In the genomic region with DNA sequence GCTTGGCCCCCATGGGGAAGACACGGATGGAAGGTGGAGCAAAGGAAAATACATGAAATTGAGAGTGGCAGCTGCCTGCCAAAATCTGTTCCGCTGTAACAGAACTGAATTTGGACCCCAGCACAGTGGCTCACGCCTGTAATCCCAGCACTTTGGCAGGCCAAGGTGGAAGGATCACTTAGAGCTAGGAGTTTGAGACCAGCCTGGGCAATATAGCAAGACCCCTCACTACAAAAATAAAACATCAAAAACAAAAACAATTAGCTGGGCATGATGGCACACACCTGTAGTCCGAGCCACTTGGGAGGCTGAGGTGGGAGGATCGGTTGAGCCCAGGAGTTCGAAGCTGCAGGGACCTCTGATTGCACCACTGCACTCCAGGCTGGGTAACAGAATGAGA, we compare ENCODE assay signal across 2 cellular contexts.
TF ChIP-seq lines count a peak whose summit lies in the region.

No MANE protein-coding gene starts in this region.

TF ChIP-seq in HEK293, 187 proteins besides CTCF, POLR2A, EP300 and RAD21:
- TF ChIP-seq ZNF561 (tag by site-specific recombination; IDR thresholded peaks at IDR 0.05; ENCODE audit: borderline replicate concordance) = no peak
- 0 out of 2 replicates have a peak, but pooled peaks have one; percentile 21 for TF ChIP-seq ZNF629 (tag by site-specific recombination; IDR thresholded peaks at IDR 0.05)
- TF ChIP-seq ZNF121 (tag by site-specific recombination; IDR thresholded peaks at IDR 0.05) = peak; percentile 90

TF ChIP-seq in SK-N-SH treated with all-trans-retinoic acid at 6 μM for 48 hours, 23 proteins besides CTCF, POLR2A, EP300 and RAD21:
- TF ChIP-seq, protein P1, sequence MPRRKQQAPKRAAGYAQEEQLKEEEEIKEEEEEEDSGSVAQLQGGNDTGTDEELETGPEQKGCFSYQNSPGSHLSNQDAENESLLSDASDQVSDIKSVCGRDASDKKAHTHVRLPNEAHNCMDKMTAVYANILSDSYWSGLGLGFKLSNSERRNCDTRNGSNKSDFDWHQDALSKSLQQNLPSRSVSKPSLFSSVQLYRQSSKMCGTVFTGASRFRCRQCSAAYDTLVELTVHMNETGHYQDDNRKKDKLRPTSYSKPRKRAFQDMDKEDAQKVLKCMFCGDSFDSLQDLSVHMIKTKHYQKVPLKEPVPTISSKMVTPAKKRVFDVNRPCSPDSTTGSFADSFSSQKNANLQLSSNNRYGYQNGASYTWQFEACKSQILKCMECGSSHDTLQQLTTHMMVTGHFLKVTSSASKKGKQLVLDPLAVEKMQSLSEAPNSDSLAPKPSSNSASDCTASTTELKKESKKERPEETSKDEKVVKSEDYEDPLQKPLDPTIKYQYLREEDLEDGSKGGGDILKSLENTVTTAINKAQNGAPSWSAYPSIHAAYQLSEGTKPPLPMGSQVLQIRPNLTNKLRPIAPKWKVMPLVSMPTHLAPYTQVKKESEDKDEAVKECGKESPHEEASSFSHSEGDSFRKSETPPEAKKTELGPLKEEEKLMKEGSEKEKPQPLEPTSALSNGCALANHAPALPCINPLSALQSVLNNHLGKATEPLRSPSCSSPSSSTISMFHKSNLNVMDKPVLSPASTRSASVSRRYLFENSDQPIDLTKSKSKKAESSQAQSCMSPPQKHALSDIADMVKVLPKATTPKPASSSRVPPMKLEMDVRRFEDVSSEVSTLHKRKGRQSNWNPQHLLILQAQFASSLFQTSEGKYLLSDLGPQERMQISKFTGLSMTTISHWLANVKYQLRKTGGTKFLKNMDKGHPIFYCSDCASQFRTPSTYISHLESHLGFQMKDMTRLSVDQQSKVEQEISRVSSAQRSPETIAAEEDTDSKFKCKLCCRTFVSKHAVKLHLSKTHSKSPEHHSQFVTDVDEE (CRISPR knock-in tag; IDR thresholded peaks at IDR 0.05) = no peak
- no peak for TF ChIP-seq ZC3H10 (CRISPR knock-in tag; IDR thresholded peaks at IDR 0.05)
- TF ChIP-seq, protein P2, sequence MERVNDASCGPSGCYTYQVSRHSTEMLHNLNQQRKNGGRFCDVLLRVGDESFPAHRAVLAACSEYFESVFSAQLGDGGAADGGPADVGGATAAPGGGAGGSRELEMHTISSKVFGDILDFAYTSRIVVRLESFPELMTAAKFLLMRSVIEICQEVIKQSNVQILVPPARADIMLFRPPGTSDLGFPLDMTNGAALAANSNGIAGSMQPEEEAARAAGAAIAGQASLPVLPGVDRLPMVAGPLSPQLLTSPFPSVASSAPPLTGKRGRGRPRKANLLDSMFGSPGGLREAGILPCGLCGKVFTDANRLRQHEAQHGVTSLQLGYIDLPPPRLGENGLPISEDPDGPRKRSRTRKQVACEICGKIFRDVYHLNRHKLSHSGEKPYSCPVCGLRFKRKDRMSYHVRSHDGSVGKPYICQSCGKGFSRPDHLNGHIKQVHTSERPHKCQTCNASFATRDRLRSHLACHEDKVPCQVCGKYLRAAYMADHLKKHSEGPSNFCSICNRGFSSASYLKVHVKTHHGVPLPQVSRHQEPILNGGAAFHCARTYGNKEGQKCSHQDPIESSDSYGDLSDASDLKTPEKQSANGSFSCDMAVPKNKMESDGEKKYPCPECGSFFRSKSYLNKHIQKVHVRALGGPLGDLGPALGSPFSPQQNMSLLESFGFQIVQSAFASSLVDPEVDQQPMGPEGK (CRISPR knock-in tag; IDR thresholded peaks at IDR 0.05; ENCODE audit: borderline replicate concordance) = no peak
- TF ChIP-seq ZNF70 (CRISPR knock-in tag; IDR thresholded peaks at IDR 0.05) = no peak
- TF ChIP-seq, protein P3, sequence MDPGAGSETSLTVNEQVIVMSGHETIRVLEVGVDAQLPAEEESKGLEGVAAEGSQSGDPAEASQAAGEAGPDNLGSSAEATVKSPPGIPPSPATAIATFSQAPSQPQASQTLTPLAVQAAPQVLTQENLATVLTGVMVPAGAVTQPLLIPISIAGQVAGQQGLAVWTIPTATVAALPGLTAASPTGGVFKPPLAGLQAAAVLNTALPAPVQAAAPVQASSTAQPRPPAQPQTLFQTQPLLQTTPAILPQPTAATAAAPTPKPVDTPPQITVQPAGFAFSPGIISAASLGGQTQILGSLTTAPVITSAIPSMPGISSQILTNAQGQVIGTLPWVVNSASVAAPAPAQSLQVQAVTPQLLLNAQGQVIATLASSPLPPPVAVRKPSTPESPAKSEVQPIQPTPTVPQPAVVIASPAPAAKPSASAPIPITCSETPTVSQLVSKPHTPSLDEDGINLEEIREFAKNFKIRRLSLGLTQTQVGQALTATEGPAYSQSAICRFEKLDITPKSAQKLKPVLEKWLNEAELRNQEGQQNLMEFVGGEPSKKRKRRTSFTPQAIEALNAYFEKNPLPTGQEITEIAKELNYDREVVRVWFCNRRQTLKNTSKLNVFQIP (CRISPR knock-in tag; IDR thresholded peaks at IDR 0.05; ENCODE audit: borderline replicate concordance, low read depth) = no peak
- no peak for TF ChIP-seq ARNTL (CRISPR knock-in tag; IDR thresholded peaks at IDR 0.05; ENCODE audit: borderline replicate concordance, low read depth)
- TF ChIP-seq BACH2 (CRISPR knock-in tag; IDR thresholded peaks at IDR 0.05; ENCODE audit: borderline replicate concordance) = no peak
- TF ChIP-seq TOX (CRISPR knock-in tag; IDR thresholded peaks at IDR 0.05; ENCODE audit: borderline replicate concordance) = no peak
- no peak for TF ChIP-seq PPARA (CRISPR knock-in tag; IDR thresholded peaks at IDR 0.05; ENCODE audit: borderline replicate concordance)
- TF ChIP-seq, protein P4, sequence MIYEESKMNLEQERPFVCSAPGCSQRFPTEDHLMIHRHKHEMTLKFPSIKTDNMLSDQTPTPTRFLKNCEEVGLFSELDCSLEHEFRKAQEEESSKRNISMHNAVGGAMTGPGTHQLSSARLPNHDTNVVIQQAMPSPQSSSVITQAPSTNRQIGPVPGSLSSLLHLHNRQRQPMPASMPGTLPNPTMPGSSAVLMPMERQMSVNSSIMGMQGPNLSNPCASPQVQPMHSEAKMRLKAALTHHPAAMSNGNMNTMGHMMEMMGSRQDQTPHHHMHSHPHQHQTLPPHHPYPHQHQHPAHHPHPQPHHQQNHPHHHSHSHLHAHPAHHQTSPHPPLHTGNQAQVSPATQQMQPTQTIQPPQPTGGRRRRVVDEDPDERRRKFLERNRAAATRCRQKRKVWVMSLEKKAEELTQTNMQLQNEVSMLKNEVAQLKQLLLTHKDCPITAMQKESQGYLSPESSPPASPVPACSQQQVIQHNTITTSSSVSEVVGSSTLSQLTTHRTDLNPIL (CRISPR knock-in tag; IDR thresholded peaks at IDR 0.05; ENCODE audit: low read depth) = no peak
- no peak for TF ChIP-seq OSR1 (CRISPR knock-in tag; IDR thresholded peaks at IDR 0.05)
- TF ChIP-seq CSDC2 (CRISPR knock-in tag; IDR thresholded peaks at IDR 0.05) = no peak
- TF ChIP-seq GLIS3 (CRISPR knock-in tag; IDR thresholded peaks at IDR 0.05) = no peak
- TF ChIP-seq SNAI2 (CRISPR knock-in tag; IDR thresholded peaks at IDR 0.05) = no peak
- TF ChIP-seq ZNF8 (CRISPR knock-in tag; IDR thresholded peaks at IDR 0.05) = no peak
- no peak for TF ChIP-seq RARB (CRISPR knock-in tag; IDR thresholded peaks at IDR 0.05)
- no peak for TF ChIP-seq ESRRG (CRISPR knock-in tag; IDR thresholded peaks at IDR 0.05)
- no peak for TF ChIP-seq ISL1 (CRISPR knock-in tag; IDR thresholded peaks at IDR 0.05)
- TF ChIP-seq, protein P5, sequence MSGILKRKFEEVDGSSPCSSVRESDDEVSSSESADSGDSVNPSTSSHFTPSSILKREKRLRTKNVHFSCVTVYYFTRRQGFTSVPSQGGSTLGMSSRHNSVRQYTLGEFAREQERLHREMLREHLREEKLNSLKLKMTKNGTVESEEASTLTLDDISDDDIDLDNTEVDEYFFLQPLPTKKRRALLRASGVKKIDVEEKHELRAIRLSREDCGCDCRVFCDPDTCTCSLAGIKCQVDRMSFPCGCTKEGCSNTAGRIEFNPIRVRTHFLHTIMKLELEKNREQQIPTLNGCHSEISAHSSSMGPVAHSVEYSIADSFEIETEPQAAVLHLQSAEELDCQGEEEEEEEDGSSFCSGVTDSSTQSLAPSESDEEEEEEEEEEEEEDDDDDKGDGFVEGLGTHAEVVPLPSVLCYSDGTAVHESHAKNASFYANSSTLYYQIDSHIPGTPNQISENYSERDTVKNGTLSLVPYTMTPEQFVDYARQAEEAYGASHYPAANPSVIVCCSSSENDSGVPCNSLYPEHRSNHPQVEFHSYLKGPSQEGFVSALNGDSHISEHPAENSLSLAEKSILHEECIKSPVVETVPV (CRISPR knock-in tag; IDR thresholded peaks at IDR 0.05) = no peak
